ENCODE assay signal across 8 cellular contexts in genomic region chr9:95508968-95509850, GRCh38. TPM values are rescaled to one million over a fixed set of nuclear protein-coding genes. Genes with fewer than 3 reads are reported as not detected.
DNase-seq lines count a peak whose midpoint lies in the region; ATAC-seq and TF ChIP-seq lines count a peak whose summit lies in the region.

No MANE protein-coding gene starts in this region.

- no peaks in the 10 kb centered on the region for H3K9me3 ChIP-seq in tibial nerve

- peaks cover 3% of the 10 kb centered on the region for H3K36me3 Mint-ChIP-seq in activated naive CD4-positive, alpha-beta T cell treated with anti-CD3 and anti-CD28 coated beads for 36 hours (ENCODE audit: low read depth)
- H3K36me3 Mint-ChIP-seq in nephron progenitor cell (ENCODE audit: low read depth): no peaks in the 10 kb centered on the region

- CTCF ChIA-PET in activated naive CD4-positive, alpha-beta T cell treated with anti-CD3 and anti-CD28 coated beads for 36 hours (lab: Charles Lee): no interaction called here

- intact Hi-C loops in activated naive CD4-positive, alpha-beta T cell treated with anti-CD3 and anti-CD28 coated beads for 36 hours (cut with micrococcal nuclease): loop anchor here (2.0 to 5.0 kb wide), 5 partner anchors 82 to 910 kb away; partner anchors contain the start of gene ZNF367

- peaks cover 30% of the 10 kb centered on the region for H3K4me1 Mint-ChIP-seq in activated naive CD4-positive, alpha-beta T cell treated with anti-CD3 and anti-CD28 coated beads for 36 hours (ENCODE audit: low read depth)
- peaks cover 45% of the 10 kb centered on the region for H3K4me1 Mint-ChIP-seq in nephron progenitor cell

- TF ChIP-seq CTCF in foreskin keratinocyte (conservative IDR thresholded peaks at IDR 0.05) (no peak), nephron progenitor cell (IDR thresholded peaks at IDR 0.05) (no peak), tibial nerve (IDR thresholded peaks at IDR 0.05) (peak in 1 of 5 experiments; percentile 6)

- ATAC-seq in GM21529 (IDR thresholded peaks at IDR 0.05; ENCODE audit: unreplicated experiment) (peak; percentile 34), foreskin keratinocyte (peak; percentile 36)

- DNase-seq in Caki2 (ENCODE audit: low read depth) (peak; percentile 93), LHCN-M2 (ENCODE audit: low read depth) (peak; percentile 83), RPMI7951 (ENCODE audit: low read depth) (peak; percentile 91), foreskin keratinocyte (peak; percentile 66 to 81), nephron progenitor cell (peak; percentile 87), tibial nerve (ENCODE audit: low spot score in 2 of 2) (peak; percentile 78 to 79)
- peak; percentile 80 for DNase-seq in activated naive CD4-positive, alpha-beta T cell treated with anti-CD3 and anti-CD28 coated beads for 36 hours

- no peaks in the 10 kb centered on the region for H3K9me3 Mint-ChIP-seq in activated naive CD4-positive, alpha-beta T cell treated with anti-CD3 and anti-CD28 coated beads for 36 hours
- H3K9me3 Mint-ChIP-seq in nephron progenitor cell: no peaks in the 10 kb centered on the region

- peak overlapping the region; percentile 87 for H3K4me3 Mint-ChIP-seq in activated naive CD4-positive, alpha-beta T cell treated with anti-CD3 and anti-CD28 coated beads for 36 hours
- peak overlapping the region; percentile 99 for H3K4me3 Mint-ChIP-seq in nephron progenitor cell

- H3K27me3 ChIP-seq in foreskin keratinocyte (no peaks in the 10 kb centered on the region), tibial nerve (no peaks in the 10 kb centered on the region)

- WGBS in tibial nerve, 2 donors: 1% methylated on average over 47 to 48 of the region's 48 CpGs

- no peaks in the 10 kb centered on the region for H3K36me3 ChIP-seq in tibial nerve

- H3K27ac ChIP-seq in foreskin keratinocyte (no peak overlapping the region), tibial nerve (peak overlapping the region; percentile 86 to 98 (median 88))

- in situ Hi-C loops in Caki2 (cut with HindIII; ENCODE audit: low pct_unique_long_range_greater_than_20kb, low sequenced_read_pairs): no loop called here

- peak overlapping the region; percentile 60 to 92 (median 86) for H3K4me3 ChIP-seq in tibial nerve

- peak in 1 of 2 donors; percentile 78 for TF ChIP-seq EP300 in tibial nerve (IDR thresholded peaks at IDR 0.05)

- peaks cover 7% of the 10 kb centered on the region for H3K27me3 Mint-ChIP-seq in activated naive CD4-positive, alpha-beta T cell treated with anti-CD3 and anti-CD28 coated beads for 36 hours (ENCODE audit: low read depth)
- H3K27me3 Mint-ChIP-seq in nephron progenitor cell (ENCODE audit: low read depth, poor library complexity): peaks cover 11% of the 10 kb centered on the region

- peaks cover 6% of the 10 kb centered on the region for H3K4me1 ChIP-seq in foreskin keratinocyte
- peaks cover 0 to 36% (median 4%) of the 10 kb centered on the region in 4 donors for H3K4me1 ChIP-seq in tibial nerve

- H3K27ac Mint-ChIP-seq in activated naive CD4-positive, alpha-beta T cell treated with anti-CD3 and anti-CD28 coated beads for 36 hours: no peak overlapping the region
- peak overlapping the region; percentile 100 for H3K27ac Mint-ChIP-seq in nephron progenitor cell

- peak in 1 of 2 donors; percentile 41 for TF ChIP-seq POLR2A in tibial nerve (IDR thresholded peaks at IDR 0.05)

RNA-seq across cellular contexts. Expression of gene PTCH1, which starts 7.6 kb away (rescaled TPM):
- total RNA-seq in Caki2 (2014; rRNA removed; shearing (Covaris generic); ENCODE audit: low replicate concordance): 2.6 and 3.1 TPM in 2 replicates
- total RNA-seq in LHCN-M2 (2014; rRNA removed): 3.6 and 3.8 TPM in 2 replicates
- polyA plus RNA-seq in LHCN-M2 (2012): 0.95 TPM
- 2.2 and 2.3 TPM in 2 replicates for total RNA-seq in RPMI7951 (2014; rRNA removed; shearing (Covaris generic))
- total RNA-seq in activated naive CD4-positive, alpha-beta T cell treated with anti-CD3 and anti-CD28 coated beads for 36 hours: 1 to 10 TPM; 3.4 to 4.0 TPM
- 3.3 and 3.7 TPM in 2 replicates for total RNA-seq in foreskin keratinocyte
- polyA plus RNA-seq in foreskin keratinocyte: 0.74 and 0.91 TPM in 2 replicates
- 100 to 1,000 TPM in 1 of 4 donors, 10 to 100 TPM in 3; 39.0 to 173 (median 86.6) TPM for total RNA-seq in tibial nerve
